8 cellular contexts compared by ENCODE assay signal in the genomic region with DNA sequence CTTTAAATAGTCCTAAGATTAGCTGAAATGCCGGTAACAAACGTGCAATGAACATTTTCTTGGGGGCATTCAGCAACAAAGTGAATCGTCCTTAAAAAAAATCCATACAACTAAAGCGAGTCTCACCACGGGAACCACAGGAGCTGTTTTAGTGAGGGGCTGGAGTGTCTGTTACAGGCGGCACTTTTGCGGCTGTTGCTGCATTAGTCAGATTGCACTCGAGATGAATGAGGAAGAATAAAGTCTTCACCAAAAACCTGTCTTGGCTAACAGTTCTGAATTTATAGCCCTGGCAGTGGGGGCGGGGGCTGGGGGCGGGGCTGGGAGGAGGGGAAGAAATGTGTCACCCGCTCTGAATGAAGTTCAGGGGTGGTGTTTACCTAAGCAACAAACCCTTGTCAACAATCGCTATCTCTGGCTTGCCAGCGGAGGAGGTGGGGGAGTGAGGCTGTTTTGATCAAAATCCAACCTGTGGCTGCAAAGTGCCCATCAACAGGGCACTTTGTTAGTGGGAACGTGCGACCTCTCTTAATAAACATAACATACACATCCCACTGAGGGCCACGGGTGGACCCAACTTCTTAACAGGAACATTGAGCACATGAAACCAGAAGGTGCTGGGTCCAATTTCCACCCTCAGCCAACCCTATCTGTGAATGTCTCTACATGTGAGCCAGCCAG. TPM values are rescaled to one million over a fixed set of nuclear protein-coding genes. Genes with fewer than 3 reads are reported as not detected.
A peak's percentile ranks its signal among the peaks of the same experiment; 100 is the strongest.
DNase-seq lines count a peak whose midpoint lies in the region; ATAC-seq, FAIRE-seq and TF ChIP-seq lines count a peak whose summit lies in the region.

No MANE protein-coding gene starts in this region.

- peak; percentile 47 for DNase-seq in Calu3
- DNase-seq in NCI-H2196 (lab: John Stamatoyannopoulos, UW; ENCODE audit: unreplicated experiment): peak; percentile 63
- DNase-seq in activated CD8-positive, alpha-beta memory T cell treated with anti-CD3 and anti-CD28 coated beads, Interleukin-2, amount 50 U/mL, for 1 hour (ENCODE audit: extremely low read depth): peak; percentile 38
- peak in 1 of 2 donors; percentile 77 for DNase-seq in fibroblast of lung (ENCODE audit: low read depth in 2 of 2)
- DNase-seq in pulmonary artery endothelial cell (ENCODE audit: low read depth, low spot score): peak; percentile 80
- no peak for DNase-seq in frontal cortex (ENCODE audit: low spot score in 2 of 2)

- H3K27ac ChIP-seq in fibroblast of lung (ENCODE audit: insufficient read depth, low read length): peak overlapping the region; percentile 64

- H3K4me1 ChIP-seq in fibroblast of lung (ENCODE audit: control insufficient read depth, extremely low read depth, insufficient read depth, low read length): peaks cover 19% of the 10 kb centered on the region

- CTCF ChIA-PET in Calu3 (lab: Charles Lee): no interaction called here

- TF ChIP-seq CTCF in Calu3 (IDR thresholded peaks at IDR 0.05; ENCODE audit: unreplicated experiment) (no peak), fibroblast of lung (conservative IDR thresholded peaks at IDR 0.05 in 1 of 2, IDR thresholded peaks at IDR 0.05 in 1 of 2; ENCODE audit: low read depth in 1 of 2, low read length in 2 of 2) (no peak)

- intact Hi-C loops in Calu3 (cut with micrococcal nuclease; ENCODE audit: unreplicated experiment): no loop called here

- peak overlapping the region; percentile 99 for H3K27ac Mint-ChIP-seq in Calu3 (ENCODE audit: unreplicated experiment)

- no peak overlapping the region for H2AFZ ChIP-seq in fibroblast of lung (ENCODE audit: low read length)

- H3K27me3 Mint-ChIP-seq in Calu3 (ENCODE audit: unreplicated experiment): no peaks in the 10 kb centered on the region

- H3K9ac ChIP-seq in fibroblast of lung (ENCODE audit: insufficient read depth, low read length): no peak overlapping the region

- no peaks in the 10 kb centered on the region for H4K20me1 ChIP-seq in fibroblast of lung (ENCODE audit: control insufficient read depth, extremely low read depth, insufficient read depth, low read length)

- peaks cover 16% of the 10 kb centered on the region for H3K36me3 Mint-ChIP-seq in Calu3 (ENCODE audit: insufficient read depth, unreplicated experiment)

- BruUV-seq in Calu3 (replicated peaks; lab: Mats Ljungman, UMichigan): no TSS peak

- H3K79me2 ChIP-seq in fibroblast of lung (ENCODE audit: control insufficient read depth, insufficient read depth, low read length): no peaks in the 10 kb centered on the region

- H3K4me2 ChIP-seq in fibroblast of lung (ENCODE audit: extremely low read depth, insufficient read depth, low read length): no peak overlapping the region

- H3K4me3 ChIP-seq in fibroblast of lung (replicated peaks in 1 of 4; ENCODE audit: control extremely low read depth in 1 of 4, insufficient read depth in 1 of 4, low read depth in 3 of 4, low read length in 4 of 4): no peak overlapping the region

- H3K4me1 Mint-ChIP-seq in Calu3 (ENCODE audit: low read depth, unreplicated experiment): peaks cover 38% of the 10 kb centered on the region

- ATAC-seq in GM18517 (IDR thresholded peaks at IDR 0.05; ENCODE audit: unreplicated experiment) (no peak), HG02763 (IDR thresholded peaks at IDR 0.05; ENCODE audit: unreplicated experiment) (no peak)

- H3K4me3 Mint-ChIP-seq in Calu3 (ENCODE audit: low read depth, unreplicated experiment): peak overlapping the region; percentile 64

- H3K36me3 ChIP-seq in fibroblast of lung (ENCODE audit: control insufficient read depth, insufficient read depth, low read length): no peaks in the 10 kb centered on the region

- FAIRE-seq in frontal cortex (lab: Jason Lieb, UNC): no peak

- H3K9me3 ChIP-seq in fibroblast of lung (ENCODE audit: control insufficient read depth, insufficient read depth, low read depth, low read length): no peaks in the 10 kb centered on the region

- H3K9me3 Mint-ChIP-seq in Calu3 (ENCODE audit: low read depth, unreplicated experiment): peaks cover 2% of the 10 kb centered on the region

- H3K27me3 ChIP-seq in fibroblast of lung (ENCODE audit: control insufficient read depth, insufficient read depth, low read length): no peaks in the 10 kb centered on the region

RNA-seq across cellular contexts. Expression of gene RFX2, which starts 44.5 kb away (rescaled TPM):
- 9.3 and 13.7 TPM in 2 replicates for total RNA-seq in Calu3 (2022)
- 5.9 and 9.6 TPM in 2 replicates for total RNA-seq in fibroblast of lung
- 2.5 and 4.4 TPM in 2 replicates for polyA plus RNA-seq in fibroblast of lung
- 3.6 and 4.7 TPM in 2 replicates for polyA plus RNA-seq in fibroblast of lung (2012)
- polyA minus RNA-seq in fibroblast of lung (ENCODE audit: low replicate concordance): 21.3 and 23.8 TPM in 2 replicates
- 2.8 and 4.3 TPM in 2 replicates for total RNA-seq in pulmonary artery endothelial cell
- total RNA-seq in frontal cortex: 5.7 TPM

Comparison
In these comparisons a context has a peak if more than half of its experiments do, and no peak if none do; other contexts are left out.
1. DNase-seq: peak in Calu3 (single experiment), NCI-H2196 (single experiment), activated CD8-positive, alpha-beta memory T cell treated with anti-CD3 and anti-CD28 coated beads, Interleukin-2, amount 50 U/mL, for 1 hour (single experiment) and pulmonary artery endothelial cell (single experiment); none in frontal cortex (0 of 2).